Comparison of ENCODE assay signal across 12 cellular contexts in the genomic region with DNA sequence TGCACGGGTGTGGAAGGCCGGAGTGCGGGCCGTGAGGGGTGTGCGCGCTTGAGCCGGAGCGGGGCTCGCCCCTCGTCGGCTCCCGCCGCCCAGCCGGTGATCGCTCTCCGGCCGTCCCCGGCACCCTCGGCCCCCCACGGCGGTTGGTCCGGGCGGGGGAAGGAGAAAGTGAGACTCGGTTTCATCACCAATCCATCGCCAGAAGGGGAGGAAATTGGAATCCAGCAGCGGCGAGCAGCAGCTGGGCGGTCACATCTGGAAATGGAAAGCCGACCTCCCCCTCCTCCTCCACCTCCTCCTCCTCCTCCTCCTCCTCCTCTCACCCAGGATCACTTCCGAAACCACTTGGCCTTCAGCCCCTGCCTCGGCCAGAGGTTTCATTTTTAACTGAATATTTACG. TPM values are rescaled to one million over a fixed set of nuclear protein-coding genes. Genes with fewer than 3 reads are reported as not detected.
A peak's percentile ranks its signal among the peaks of the same experiment; 100 is the strongest.
DNase-seq lines count a peak whose midpoint lies in the region; ATAC-seq, FAIRE-seq and TF ChIP-seq lines count a peak whose summit lies in the region.
"Not testable (repeated sequence)": the region's sequence is repeated elsewhere in the genome, so short reads cannot be mapped to it uniquely, and the experiment has no call there.
"Had no signal": no experiment of that assay in that cellular context is flagged by ENCODE, and none has a peak within 500 bp of the region (broad histone marks: within the 10 kb centered on the region; RNA-seq: fewer than 3 reads in every experiment).

No MANE protein-coding gene starts in this region.

- BruUV-seq in HepG2 (replicated peaks; lab: Mats Ljungman, UMichigan): not testable (repeated sequence)

- not testable (repeated sequence) for H3K4me2 ChIP-seq in DOHH2 (ENCODE audit: low read length)
- 0 out of 2 replicates have a peak overlapping the region, but pooled peaks have one; percentile 49 for H3K4me2 ChIP-seq in HepG2 (ENCODE audit: low read depth, low read length)
- H3K4me2 ChIP-seq in trophoblast cell (ENCODE audit: low read length): peak overlapping the region; percentile 58

- not testable (repeated sequence) for TF ChIP-seq RAD21 in HepG2 (CRISPR knock-in tag; IDR thresholded peaks at IDR 0.05)

- not testable (repeated sequence) for H2BK120ac ChIP-seq in trophoblast cell (ENCODE audit: insufficient read depth, low read length, poor library complexity)

- not testable (repeated sequence) for TF ChIP-seq EP300 in HepG2 (IDR thresholded peaks at IDR 0.05; ENCODE audit: low read depth in 2 of 2, low read length in 2 of 2); HepG2 (CRISPR knock-in tag; IDR thresholded peaks at IDR 0.05; ENCODE audit: borderline replicate concordance); transverse colon (IDR thresholded peaks at IDR 0.05; ENCODE audit: low read depth)

- H2BK12ac ChIP-seq in trophoblast cell (ENCODE audit: low read length): not testable (repeated sequence)

- not testable (repeated sequence) for H4K91ac ChIP-seq in trophoblast cell (ENCODE audit: low read depth, low read length)

- TF ChIP-seq CTCF in DOHH2 (IDR thresholded peaks at IDR 0.05; ENCODE audit: low read depth, low read length, poor library complexity, severe bottlenecking); epithelial cell of proximal tubule (conservative IDR thresholded peaks at IDR 0.05; ENCODE audit: low read depth, low read length); HepG2 (CRISPR knock-in tag; IDR thresholded peaks at IDR 0.05); transverse colon (IDR thresholded peaks at IDR 0.05): not testable (repeated sequence)

- CTCF ChIA-PET in HepG2 (lab: Yijun Ruan, JAX; ENCODE audit: low intra/inter-chr PET ratio, low total read pairs): not testable (repeated sequence)

- intact Hi-C loops in HepG2 (cut with micrococcal nuclease; ENCODE audit: unreplicated experiment); transverse colon (cut with DNase I; ENCODE audit: low total_unique reads): not testable (repeated sequence)

- H3K4ac ChIP-seq in trophoblast cell (ENCODE audit: low read depth, low read length): not testable (repeated sequence)

- H3K23ac ChIP-seq in trophoblast cell (ENCODE audit: low read length): not testable (repeated sequence)

- H3K9me3 ChIP-seq in DOHH2 (ENCODE audit: control insufficient read depth, insufficient read depth, low read length); HepG2 (ENCODE audit: low read length); trophoblast cell (ENCODE audit: insufficient read depth, low read depth, low read length); transverse colon: not testable (repeated sequence)

- H3K79me1 ChIP-seq in trophoblast cell (ENCODE audit: low read length): not testable (repeated sequence)

- H2AK5ac ChIP-seq in trophoblast cell (ENCODE audit: low read length): not testable (repeated sequence)

- H3K27ac Mint-ChIP-seq in activated naive CD8-positive, alpha-beta T cell: not testable (repeated sequence)

- DNase-seq in NCI-H748 (lab: John Stamatoyannopoulos, UW; ENCODE audit: unreplicated experiment) (peak; percentile 26), transverse colon (peak; percentile 10)
- peak; percentile 37 for DNase-seq in activated CD4-positive, CD25-positive, alpha-beta regulatory T cell treated with anti-CD3 and anti-CD28 coated beads, Interleukin-2, amount 50 U/mL, for 72 hours
- DNase-seq in epithelial cell of proximal tubule (ENCODE audit: low read depth); HepG2 (ENCODE audit: low spot score); trophoblast cell: not testable (repeated sequence)

- peak overlapping the region; percentile 40; the same call in 1 of the 2 replicates for H3K27ac ChIP-seq in DOHH2 (ENCODE audit: low read depth, low read length)
- not testable (repeated sequence) for H3K27ac ChIP-seq in HepG2 (ENCODE audit: extremely low read length, insufficient read depth, low read length); trophoblast cell (ENCODE audit: low read depth, low read length); transverse colon

- not testable (repeated sequence) for FAIRE-seq in HepG2 (lab: Jason Lieb, UNC)

- not testable (repeated sequence) for H3K79me2 ChIP-seq in DOHH2 (ENCODE audit: control insufficient read depth, low read length); HepG2 (ENCODE audit: insufficient read depth, low read length); trophoblast cell (ENCODE audit: control insufficient read depth, insufficient read depth, low read length, poor library complexity)

- not testable (repeated sequence) for H4K8ac ChIP-seq in trophoblast cell (ENCODE audit: low read depth, low read length)

- H4K20me1 ChIP-seq in DOHH2 (ENCODE audit: control insufficient read depth, insufficient read depth, low read depth, low read length); HepG2 (ENCODE audit: insufficient read depth, low read length): not testable (repeated sequence)

- not testable (repeated sequence) for H3K14ac ChIP-seq in trophoblast cell (ENCODE audit: low read length)

- not testable (repeated sequence) for H3K4me1 ChIP-seq in DOHH2 (ENCODE audit: control insufficient read depth, low read length); HepG2 (ENCODE audit: insufficient read depth, low read length); trophoblast cell (ENCODE audit: control insufficient read depth in 1 of 2, insufficient read depth in 2 of 2, low read length in 2 of 2); transverse colon

- H3K27me3 Mint-ChIP-seq in activated naive CD8-positive, alpha-beta T cell: not testable (repeated sequence)

- not testable (repeated sequence) for H3K9ac ChIP-seq in HepG2 (ENCODE audit: insufficient read depth, low read depth, low read length); trophoblast cell (ENCODE audit: low read length)

- no CpG with 5 or more reads among the region's 32 CpGs for WGBS in HepG2 (ENCODE audit: low lambda C conversion rate)
- no CpG with 5 or more reads among the region's 32 CpGs for WGBS in trophoblast cell (ENCODE audit: extremely low coverage, insufficient coverage, insufficient read length)
- no CpG with 5 or more reads among the region's 32 CpGs for WGBS in transverse colon (ENCODE audit: low coverage in 1 of 2), 2 donors

- H3K36me3 ChIP-seq in DOHH2 (ENCODE audit: control insufficient read depth, low read length); HepG2 (replicated peaks in 1 of 2; ENCODE audit: control insufficient read depth in 1 of 2, insufficient read depth in 2 of 2, low read length in 2 of 2); trophoblast cell (ENCODE audit: control insufficient read depth in 1 of 2, insufficient read depth in 2 of 2, low read length in 2 of 2); transverse colon: not testable (repeated sequence)

- POLR2A ChIA-PET in HepG2 (lab: Yijun Ruan, JAX): not testable (repeated sequence)

- H3K36me3 Mint-ChIP-seq in activated naive CD8-positive, alpha-beta T cell: not testable (repeated sequence)

- in situ Hi-C loops in HepG2 (cut with HindIII; ENCODE audit: extremely low pct_ligation_motif_present, low pct_unique_long_range_greater_than_20kb); transverse colon (cut with MboI; ENCODE audit: low pct_ligation_motif_present in 1 of 4, low pct_unique_long_range_greater_than_20kb in 1 of 4, low sequenced_read_pairs in 3 of 4): not testable (repeated sequence)

- not testable (repeated sequence) for H4K12ac ChIP-seq in trophoblast cell (ENCODE audit: low read depth, low read length)

- ATAC-seq in HepG2: not testable (repeated sequence)

- not testable (repeated sequence) for H3K9me3 Mint-ChIP-seq in activated naive CD8-positive, alpha-beta T cell (ENCODE audit: low read depth)

- H3K4me3 Mint-ChIP-seq in activated naive CD8-positive, alpha-beta T cell: peak overlapping the region; percentile 27

- H2AFZ ChIP-seq in HepG2 (ENCODE audit: low read length); trophoblast cell (ENCODE audit: insufficient read depth, low read length, poor library complexity): not testable (repeated sequence)

- H3F3A ChIP-seq in DOHH2 (ENCODE audit: control insufficient read depth, insufficient read depth): not testable (repeated sequence)

- H3K27me3 ChIP-seq in DOHH2 (ENCODE audit: control insufficient read depth, low read length); HepG2 (ENCODE audit: control insufficient read depth in 1 of 2, insufficient read depth in 2 of 2, low read length in 2 of 2); trophoblast cell (ENCODE audit: insufficient read depth, low read length); transverse colon: not testable (repeated sequence)

- TF ChIP-seq POLR2A in HepG2 (IDR thresholded peaks at IDR 0.05; ENCODE audit: insufficient read depth in 1 of 2, low read depth in 2 of 2, low read length in 2 of 2); transverse colon (IDR thresholded peaks at IDR 0.05): not testable (repeated sequence)

- not testable (repeated sequence) for H3K9me2 ChIP-seq in DOHH2 (replicated peaks; ENCODE audit: control insufficient read depth, low read length)

- H3K4me3 ChIP-seq in DOHH2 (ENCODE audit: low read length) (peak overlapping the region; percentile 63), epithelial cell of proximal tubule (ENCODE audit: low read depth, low read length) (peak overlapping the region; percentile 53), HepG2 (replicated peaks in 1 of 3; ENCODE audit: insufficient read depth in 1 of 3, low read depth in 2 of 3, low read length in 3 of 3) (peak overlapping the region in 1 of 3 experiments; percentile 40; a peak in 1 of 6 replicates), trophoblast cell (ENCODE audit: low read depth, low read length) (peak overlapping the region; percentile 65), transverse colon (peak overlapping the region in 2 of 4 donors; percentile 35 to 43)

- H3K18ac ChIP-seq in trophoblast cell (ENCODE audit: low read length): not testable (repeated sequence)

- not testable (repeated sequence) for H3K4me1 Mint-ChIP-seq in activated naive CD8-positive, alpha-beta T cell (ENCODE audit: low read depth)

- H2BK5ac ChIP-seq in trophoblast cell (ENCODE audit: low read depth, low read length, poor library complexity): not testable (repeated sequence)

RNA-seq across cellular contexts. Expression of gene PPIAL4A, which starts 23.3 kb away (rescaled TPM):
- total RNA-seq in epithelial cell of proximal tubule (not detected in 2 replicates), HepG2 (2016; rRNA removed; fragmentation: Illumina TruSeq; extraction: Trizol) (not detected in 2 replicates), transverse colon (not detected)
- total RNA-seq in HepG2 (2016; cell fraction: cytosol; rRNA removed; fragmentation: Illumina TruSeq; extraction: Trizol; ENCODE audit: low read depth): not detected in 2 replicates
- not detected in 2 replicates for total RNA-seq in HepG2 (2016; cell fraction: insoluble cytoplasmic fraction; rRNA removed; fragmentation: Illumina TruSeq; extraction: Trizol)
- total RNA-seq in HepG2 (2016; cell fraction: membrane; rRNA removed; fragmentation: Illumina TruSeq; extraction: Trizol): not detected in 2 replicates
- total RNA-seq in HepG2 (2016; cell fraction: nucleus; rRNA removed; fragmentation: Illumina TruSeq; extraction: Trizol): not detected in 2 replicates
- not detected in 2 replicates for polyA plus RNA-seq in HepG2 (2011; rRNA removed)
- polyA plus RNA-seq in HepG2 (2011; cell fraction: cytosol; rRNA removed): not detected in 2 replicates
- not detected in 2 replicates for polyA plus RNA-seq in HepG2 (2011; cell fraction: nucleus; rRNA removed)
- polyA plus RNA-seq in HepG2 (2012): not detected in 2 replicates
- polyA plus RNA-seq in HepG2 (2016; cell fraction: cytosol; fragmentation: Illumina TruSeq; extraction: Trizol; ENCODE audit: low read depth): not detected in 2 replicates
- not detected in 2 replicates for polyA plus RNA-seq in HepG2 (2016; cell fraction: insoluble cytoplasmic fraction; fragmentation: Illumina TruSeq; extraction: Trizol; ENCODE audit: low read depth)
- polyA plus RNA-seq in HepG2 (2016; cell fraction: membrane; fragmentation: Illumina TruSeq; extraction: Trizol; ENCODE audit: low read depth): not detected in 2 replicates
- polyA plus RNA-seq in HepG2 (2016; cell fraction: nucleus; fragmentation: Illumina TruSeq; extraction: Trizol; ENCODE audit: insufficient read depth, low read depth): not detected in 2 replicates
- polyA minus RNA-seq in HepG2 (2011; rRNA and poly(A)+ RNA removed; ENCODE audit: low replicate concordance): not detected in 2 replicates
- polyA minus RNA-seq in HepG2 (2011; cell fraction: cytosol; rRNA and poly(A)+ RNA removed): not detected in 2 replicates
- polyA minus RNA-seq in HepG2 (2011; cell fraction: nucleus; rRNA and poly(A)+ RNA removed): not detected in 2 replicates
- not detected in 2 replicates for polyA plus RNA-seq in trophoblast cell (2013)
- total RNA-seq: endothelial cell of umbilical vein; natural killer cell treated with Interleukin-12 subunit alpha and Interleukin-12 subunit beta and Interleukin-15 and Interleukin-18, amount 100 ng/mL, for 72 hours; SJCRH30; subcutaneous adipose tissue had no signal
- polyA plus RNA-seq: endothelial cell of umbilical vein had no signal
